Comparison of ENCODE assay signal across 8 cellular contexts in genomic region chr15:84955089-84955848, GRCh38. TPM values are rescaled to one million over a fixed set of nuclear protein-coding genes. Genes with fewer than 3 reads are reported as not detected.
A peak's percentile ranks its signal among the peaks of the same experiment; 100 is the strongest.
DNase-seq lines count a peak whose midpoint lies in the region; ATAC-seq and TF ChIP-seq lines count a peak whose summit lies in the region.

No MANE protein-coding gene starts in this region.

- POLR2A ChIA-PET in WTC11 (lab: Charles Lee), result interaction anchor here (1.8 kb wide), 1 partner anchor 26 kb away, joined by 5 read pairs; the partner anchor contains the start of gene PDE8A

- TF ChIP-seq RAD21 in liver (IDR thresholded peaks at IDR 0.05), result peak; percentile 98

- H3K4me3 Mint-ChIP-seq in WTC11, result no peak overlapping the region

- no peak for TF ChIP-seq CTCF in WTC11 (IDR thresholded peaks at IDR 0.05)
- TF ChIP-seq CTCF in liver (IDR thresholded peaks at IDR 0.05; ENCODE audit: low read depth, low read length, missing input control), result peak; percentile 89

- H3K36me3 ChIP-seq in liver (ENCODE audit: control insufficient read depth in 4 of 4, insufficient read depth in 3 of 4, low read depth in 1 of 4, low read length in 3 of 4), result peaks cover 0 to 2% (median 0%) of the 10 kb centered on the region in 4 donors

- peak; percentile 3 for DNase-seq in NCI-H2107 treated with DMSO at 0.1 percent for 48 hours (lab: John Stamatoyannopoulos, UW; ENCODE audit: unreplicated experiment)
- DNase-seq in NCI-H2107 (lab: John Stamatoyannopoulos, UW), result no peak
- peak; percentile 4 for DNase-seq in NCI-H1417 treated with DMSO at 0.1 percent for 48 hours (lab: John Stamatoyannopoulos, UW)
- peak; percentile 70 for DNase-seq in WTC11 (ENCODE audit: low spot score)
- DNase-seq in stimulated activated CD4-positive, alpha-beta T cell treated with anti-CD3 and anti-CD28 coated beads, Interleukin-4, amount 100 ng/mL, for 24 hours, result peak; percentile 48

- CTCF ChIA-PET in WTC11 (lab: Charles Lee), result interaction anchor here (0.7 to 1.5 kb wide), 13 partner anchors 11 to 214 kb away, joined by 3 to 22 read pairs (median 5); partner anchors contain the start of gene PDE8A

- peak overlapping the region; percentile 8 for H3K27ac ChIP-seq in cingulate gyrus (ENCODE audit: low read depth, low read length)
- H3K27ac ChIP-seq in liver (ENCODE audit: low read depth in 1 of 2, low read length in 2 of 2), result no peak overlapping the region

- H3K4me1 Mint-ChIP-seq in WTC11, result peaks cover 22% of the 10 kb centered on the region

- H3K9me3 ChIP-seq in liver (ENCODE audit: control insufficient read depth in 4 of 4, low read length in 3 of 4), result no peaks in the 10 kb centered on the region

- H3K27ac Mint-ChIP-seq in WTC11, result no peak overlapping the region

- H3K4me3 ChIP-seq in liver (ENCODE audit: low read depth in 1 of 3, low read length in 3 of 3), result no peak overlapping the region

- H3K4me1 ChIP-seq in liver (ENCODE audit: control insufficient read depth in 4 of 4, insufficient read depth in 4 of 4, low read length in 3 of 4), result peaks cover 0 to 4% (median 0%) of the 10 kb centered on the region in 4 donors

- ATAC-seq in WTC11, result peak; percentile 96
- no peak for ATAC-seq in HG02623 (IDR thresholded peaks at IDR 0.05; ENCODE audit: unreplicated experiment)

- H3K27me3 ChIP-seq in liver (ENCODE audit: control insufficient read depth in 4 of 4, insufficient read depth in 4 of 4, low read length in 3 of 4), result no peaks in the 10 kb centered on the region

- H3K9ac ChIP-seq in liver (ENCODE audit: low read depth in 1 of 2, low read length in 2 of 2), result no peak overlapping the region

- 28% methylated on average over 15 of the region's 15 CpGs for WGBS in liver

- no peaks in the 10 kb centered on the region for H3K27me3 Mint-ChIP-seq in WTC11 (ENCODE audit: low read depth)

- H3K9me3 Mint-ChIP-seq in WTC11, result peaks cover 5% of the 10 kb centered on the region; the same call in 1 of the 2 replicates

- H3K36me3 Mint-ChIP-seq in WTC11, result no peaks in the 10 kb centered on the region

TF ChIP-seq in WTC11, 78 proteins besides CTCF, POLR2A, EP300 and RAD21:
- TF ChIP-seq TEAD4 (CRISPR knock-in tag; IDR thresholded peaks at IDR 0.05) (no peak), KAT7 (CRISPR knock-in tag; IDR thresholded peaks at IDR 0.05; ENCODE audit: borderline replicate concordance) (no peak), ZNF423 (CRISPR knock-in tag; IDR thresholded peaks at IDR 0.05) (0 out of 2 replicates have a peak, but pooled peaks have one; percentile 48), ZNF263 (CRISPR knock-in tag; IDR thresholded peaks at IDR 0.05; ENCODE audit: low read depth) (no peak), SOX15 (CRISPR knock-in tag; IDR thresholded peaks at IDR 0.05) (no peak)

TF ChIP-seq in liver, 16 proteins besides CTCF, POLR2A, EP300 and RAD21:
- TF ChIP-seq REST (IDR thresholded peaks at IDR 0.05) (no peak), FOXA1 (IDR thresholded peaks at IDR 0.05) (no peak), HNF4A (conservative IDR thresholded peaks at IDR 0.05) (peak in 1 of 2 donors; percentile 13), MAX (IDR thresholded peaks at IDR 0.05) (no peak), NR2F2 (IDR thresholded peaks at IDR 0.05) (peak; percentile 25), JUND (IDR thresholded peaks at IDR 0.05) (no peak), ZBTB33 (IDR thresholded peaks at IDR 0.05) (no peak), ATF3 (IDR thresholded peaks at IDR 0.05) (no peak), RXRA (IDR thresholded peaks at IDR 0.05) (peak in 1 of 2 donors; percentile 19)

RNA-seq across cellular contexts. Expression of gene PDE8A, which starts 26.4 kb away (rescaled TPM):
- total RNA-seq in WTC11 (2021) (10.2 to 13.9 TPM (median 12.7 TPM) in 3 replicates), liver (10 to 100 TPM; 14.6 to 47.5 TPM)
- 10 to 100 TPM; 11.2 to 18.6 TPM for polyA plus RNA-seq in liver
